ENCODE assay signal across 7 cellular contexts in genomic region chr1:27602510-27603319, GRCh38. TPM values are rescaled to one million over a fixed set of nuclear protein-coding genes. Genes with fewer than 3 reads are reported as not detected.
A peak's percentile ranks its signal among the peaks of the same experiment; 100 is the strongest.
DNase-seq lines count a peak whose midpoint lies in the region; ATAC-seq and TF ChIP-seq lines count a peak whose summit lies in the region.

No MANE protein-coding gene starts in this region.

- peak overlapping the region; percentile 97 to 98 for H3K27ac ChIP-seq in right atrium auricular region

- no peaks in the 10 kb centered on the region for H3K36me3 ChIP-seq in right atrium auricular region

- no peaks in the 10 kb centered on the region for H3K27me3 ChIP-seq in right atrium auricular region

- peaks cover 0 to 72% of the 10 kb centered on the region in 2 donors for H3K4me1 ChIP-seq in right atrium auricular region

- TF ChIP-seq CTCF in GM10248 (IDR thresholded peaks at IDR 0.05; ENCODE audit: control extremely low read depth, extremely low read depth, low read depth, missing control alignments) (no peak), right atrium auricular region (IDR thresholded peaks at IDR 0.05) (no peak)

- H3K9me3 ChIP-seq in right atrium auricular region: no peaks in the 10 kb centered on the region

- CTCF ChIA-PET in GM10248 (lab: Yijun Ruan, JAX): interaction anchor here (0.7 to 9.4 kb wide), 10 partner anchors 10 to 306 kb away, joined by 3 to 82 read pairs (median 4); partner anchors contain the start of gene FAM76A

- H3K4me3 ChIP-seq in right atrium auricular region: peak overlapping the region; percentile 89 to 92

- peak; percentile 54 for DNase-seq in GM10248 (ENCODE audit: extremely low spot score)
- peak; percentile 41 for DNase-seq in NCI-H1105 (lab: John Stamatoyannopoulos, UW)
- DNase-seq in amniotic epithelial cell (ENCODE audit: low read depth): peak; percentile 32
- peak; percentile 70 for DNase-seq in right atrium auricular region (ENCODE audit: low spot score)
- DNase-seq in retina: peak; percentile 69

- ATAC-seq in HG03460 (IDR thresholded peaks at IDR 0.05; ENCODE audit: unreplicated experiment): no peak
- no peak for ATAC-seq in HG03280 (IDR thresholded peaks at IDR 0.05; ENCODE audit: unreplicated experiment)

- POLR2A ChIA-PET in GM10248 (lab: Yijun Ruan, JAX): interaction anchor here (0.7 kb wide), 1 partner anchor 36 kb away, joined by 3 read pairs; no protein-coding TSS in a partner anchor

RNA-seq across cellular contexts. Expression of gene AHDC1, which starts 1.2 kb away (rescaled TPM):
- total RNA-seq in right atrium auricular region: 10 to 100 TPM; 23.5 to 35.0 TPM

RNA-seq across cellular contexts. Expression of gene FGR, which starts 32.3 kb away (rescaled TPM):
- 10 to 100 TPM in 1 of 2 donors, 1 to 10 TPM in 1; 5.7 to 19.8 TPM for total RNA-seq in right atrium auricular region
